In the genomic region with DNA sequence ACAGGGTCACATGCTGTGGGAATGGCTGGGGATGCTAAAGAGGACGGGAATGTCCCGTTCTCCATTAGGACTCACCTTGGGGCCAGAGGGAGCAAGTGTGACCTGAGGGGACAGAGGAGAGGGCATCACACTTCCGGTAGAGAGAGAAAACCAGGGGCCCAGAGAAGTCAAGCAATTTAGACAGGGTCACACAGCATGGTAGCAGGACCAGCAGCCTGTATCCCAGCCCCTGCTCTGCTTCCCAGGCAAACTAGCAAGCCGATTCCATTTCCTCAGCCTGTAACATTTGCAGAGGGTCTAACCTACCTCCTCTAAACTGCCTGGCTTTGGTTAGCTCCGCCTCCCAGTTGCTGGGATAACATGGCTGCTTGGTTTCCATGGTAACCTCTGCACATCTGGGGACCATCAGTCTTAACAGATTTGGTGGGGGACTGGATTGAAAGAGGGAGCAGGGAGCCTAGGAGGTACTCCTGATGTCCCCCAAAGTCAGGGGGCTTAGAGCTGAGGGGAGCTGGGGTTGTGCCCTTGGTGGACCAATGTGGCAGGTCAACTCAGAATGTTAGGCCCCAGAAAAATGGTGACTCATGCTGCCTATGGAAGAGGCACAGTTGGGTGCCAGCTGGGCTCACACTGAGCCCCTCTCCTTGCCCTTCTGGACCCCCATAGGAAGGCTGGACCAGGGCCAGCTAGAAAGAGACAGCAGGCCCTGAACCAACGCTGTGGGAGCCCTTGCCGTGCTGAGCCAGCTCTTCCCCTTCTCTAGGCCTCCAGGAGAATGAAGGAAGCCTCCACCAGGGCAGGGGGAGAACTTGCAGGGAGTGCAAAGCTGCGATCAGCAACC, we compare ENCODE assay signal across 3 cellular contexts.
TF ChIP-seq lines count a peak whose summit lies in the region.

No MANE protein-coding gene starts in this region.

TF ChIP-seq in SK-N-SH, 30 proteins besides CTCF, POLR2A, EP300 and RAD21:
- no peak for TF ChIP-seq TEAD4 (IDR thresholded peaks at IDR 0.05; ENCODE audit: borderline replicate concordance, insufficient read depth)
- TF ChIP-seq EZH2phosphoT487 (IDR thresholded peaks at IDR 0.05; ENCODE audit: borderline replicate concordance, low read depth) = no peak
- TF ChIP-seq USF1 (IDR thresholded peaks at IDR 0.05; ENCODE audit: borderline replicate concordance, low read depth) = no peak
- no peak for TF ChIP-seq POLR2AphosphoS5 (IDR thresholded peaks at IDR 0.05; ENCODE audit: low read depth, low read length)
- no peak for TF ChIP-seq TAF1 (IDR thresholded peaks at IDR 0.05; ENCODE audit: borderline replicate concordance, low read depth, low read length)
- no peak for TF ChIP-seq RXRA (IDR thresholded peaks at IDR 0.05; ENCODE audit: borderline replicate concordance, low read depth)
- TF ChIP-seq, protein P1, sequence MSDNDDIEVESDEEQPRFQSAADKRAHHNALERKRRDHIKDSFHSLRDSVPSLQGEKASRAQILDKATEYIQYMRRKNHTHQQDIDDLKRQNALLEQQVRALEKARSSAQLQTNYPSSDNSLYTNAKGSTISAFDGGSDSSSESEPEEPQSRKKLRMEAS (IDR thresholded peaks at IDR 0.05; ENCODE audit: low read depth) = no peak
- TF ChIP-seq SIN3A (IDR thresholded peaks at IDR 0.05; ENCODE audit: borderline replicate concordance, low read depth, low read length) = no peak
- no peak for TF ChIP-seq NFIC (IDR thresholded peaks at IDR 0.05; ENCODE audit: borderline replicate concordance)
TF ChIP-seq in SK-N-SH: peak in this region for 0.

TF ChIP-seq in SK-N-SH treated with all-trans-retinoic acid at 6 μM for 48 hours, 23 proteins besides CTCF, POLR2A, EP300 and RAD21:
- no peak for TF ChIP-seq ISL1 (CRISPR knock-in tag; IDR thresholded peaks at IDR 0.05)
- TF ChIP-seq CSDC2 (CRISPR knock-in tag; IDR thresholded peaks at IDR 0.05) = no peak
- TF ChIP-seq TCF4 (CRISPR knock-in tag; IDR thresholded peaks at IDR 0.05; ENCODE audit: borderline replicate concordance) = no peak
- TF ChIP-seq ZNF565 (CRISPR knock-in tag; conservative IDR thresholded peaks at IDR 0.05; ENCODE audit: low read depth) = no peak
- no peak for TF ChIP-seq TOX (CRISPR knock-in tag; IDR thresholded peaks at IDR 0.05; ENCODE audit: borderline replicate concordance)
- TF ChIP-seq, protein P2, sequence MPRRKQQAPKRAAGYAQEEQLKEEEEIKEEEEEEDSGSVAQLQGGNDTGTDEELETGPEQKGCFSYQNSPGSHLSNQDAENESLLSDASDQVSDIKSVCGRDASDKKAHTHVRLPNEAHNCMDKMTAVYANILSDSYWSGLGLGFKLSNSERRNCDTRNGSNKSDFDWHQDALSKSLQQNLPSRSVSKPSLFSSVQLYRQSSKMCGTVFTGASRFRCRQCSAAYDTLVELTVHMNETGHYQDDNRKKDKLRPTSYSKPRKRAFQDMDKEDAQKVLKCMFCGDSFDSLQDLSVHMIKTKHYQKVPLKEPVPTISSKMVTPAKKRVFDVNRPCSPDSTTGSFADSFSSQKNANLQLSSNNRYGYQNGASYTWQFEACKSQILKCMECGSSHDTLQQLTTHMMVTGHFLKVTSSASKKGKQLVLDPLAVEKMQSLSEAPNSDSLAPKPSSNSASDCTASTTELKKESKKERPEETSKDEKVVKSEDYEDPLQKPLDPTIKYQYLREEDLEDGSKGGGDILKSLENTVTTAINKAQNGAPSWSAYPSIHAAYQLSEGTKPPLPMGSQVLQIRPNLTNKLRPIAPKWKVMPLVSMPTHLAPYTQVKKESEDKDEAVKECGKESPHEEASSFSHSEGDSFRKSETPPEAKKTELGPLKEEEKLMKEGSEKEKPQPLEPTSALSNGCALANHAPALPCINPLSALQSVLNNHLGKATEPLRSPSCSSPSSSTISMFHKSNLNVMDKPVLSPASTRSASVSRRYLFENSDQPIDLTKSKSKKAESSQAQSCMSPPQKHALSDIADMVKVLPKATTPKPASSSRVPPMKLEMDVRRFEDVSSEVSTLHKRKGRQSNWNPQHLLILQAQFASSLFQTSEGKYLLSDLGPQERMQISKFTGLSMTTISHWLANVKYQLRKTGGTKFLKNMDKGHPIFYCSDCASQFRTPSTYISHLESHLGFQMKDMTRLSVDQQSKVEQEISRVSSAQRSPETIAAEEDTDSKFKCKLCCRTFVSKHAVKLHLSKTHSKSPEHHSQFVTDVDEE (CRISPR knock-in tag; IDR thresholded peaks at IDR 0.05) = no peak
- TF ChIP-seq ZC3H10 (CRISPR knock-in tag; IDR thresholded peaks at IDR 0.05) = no peak
- TF ChIP-seq ARNTL (CRISPR knock-in tag; IDR thresholded peaks at IDR 0.05; ENCODE audit: borderline replicate concordance, low read depth) = no peak
- TF ChIP-seq CSRNP3 (CRISPR knock-in tag; IDR thresholded peaks at IDR 0.05) = no peak
- no peak for TF ChIP-seq ESRRG (CRISPR knock-in tag; IDR thresholded peaks at IDR 0.05)
- TF ChIP-seq ZNF8 (CRISPR knock-in tag; IDR thresholded peaks at IDR 0.05) = no peak
- no peak for TF ChIP-seq POU6F1 (CRISPR knock-in tag; IDR thresholded peaks at IDR 0.05; ENCODE audit: borderline replicate concordance, low read depth)

TF ChIP-seq in K562, 482 proteins besides CTCF, POLR2A, EP300 and RAD21:
- TF ChIP-seq MAFG (tag; conservative IDR thresholded peaks at IDR 0.05) (no peak), SMARCA5 (IDR thresholded peaks at IDR 0.05) (peak; percentile 71; the same call in 1 of the 2 replicates), BRD9 (IDR thresholded peaks at IDR 0.05; ENCODE audit: low read depth, partially characterized antibody) (peak; percentile 89), NFIC (IDR thresholded peaks at IDR 0.05) (0 out of 2 replicates have a peak, but pooled peaks have one; percentile 14), ZNF239 (CRISPR knock-in tag; IDR thresholded peaks at IDR 0.05) (no peak), USF1 (CRISPR knock-in tag; IDR thresholded peaks at IDR 0.05) (0 out of 2 replicates have a peak, but pooled peaks have one; percentile 18), SIX5 (IDR thresholded peaks at IDR 0.05; ENCODE audit: borderline replicate concordance in 1 of 2, insufficient read depth in 1 of 2, low read depth in 1 of 2, low read length in 2 of 2) (no peak), BCOR (IDR thresholded peaks at IDR 0.05) (peak; percentile 85; the same call in 1 of the 2 replicates), ETV1 (tag; conservative IDR thresholded peaks at IDR 0.05; ENCODE audit: low read depth) (peak; percentile 19; the same call in 1 of the 2 replicates), RCOR1 (IDR thresholded peaks at IDR 0.05; ENCODE audit: borderline replicate concordance in 1 of 2, low read depth in 2 of 2, low read length in 2 of 2) (peak in 1 of 2 experiments; percentile 39; a peak in 1 of 4 replicates), HDAC2 (IDR thresholded peaks at IDR 0.05) (0 out of 2 replicates have a peak, but pooled peaks have one; percentile 43), ZNF589 (CRISPR knock-in tag; IDR thresholded peaks at IDR 0.05; ENCODE audit: low read depth) (no peak), SAFB2 (IDR thresholded peaks at IDR 0.05; ENCODE audit: borderline replicate concordance, low read depth, low read length, severe bottlenecking) (no peak), RB1 (IDR thresholded peaks at IDR 0.05; ENCODE audit: low read depth) (no peak), ZFP36 (IDR thresholded peaks at IDR 0.05; ENCODE audit: low read depth, low read length, partially characterized antibody) (peak; percentile 80), YY1 (IDR thresholded peaks at IDR 0.05; ENCODE audit: borderline replicate concordance in 1 of 3, control insufficient read depth in 1 of 3, extremely low read depth in 1 of 3, insufficient read depth in 3 of 3, insufficient read length in 1 of 3, insufficient replicate concordance in 2 of 3, low read depth in 1 of 3, low read length in 2 of 3) (peak in 2 of 3 experiments; percentile 27 to 40), KDM1A (IDR thresholded peaks at IDR 0.05) (peak; percentile 64 to 76), SAP30 (IDR thresholded peaks at IDR 0.05; ENCODE audit: borderline replicate concordance, insufficient read depth, low read depth, low read length, poor library complexity, severe bottlenecking) (no peak), RFX1 (IDR thresholded peaks at IDR 0.05) (peak; percentile 95), E2F3 (CRISPR knock-in tag; IDR thresholded peaks at IDR 0.05) (no peak), U2AF1 (optimal IDR thresholded peaks at IDR 0.05; ENCODE audit: low read depth, low read length) (no peak), RBM25 (IDR thresholded peaks at IDR 0.05; ENCODE audit: low read depth, low read length, severe bottlenecking) (peak; percentile 91)
- TF ChIP-seq, protein P3, sequence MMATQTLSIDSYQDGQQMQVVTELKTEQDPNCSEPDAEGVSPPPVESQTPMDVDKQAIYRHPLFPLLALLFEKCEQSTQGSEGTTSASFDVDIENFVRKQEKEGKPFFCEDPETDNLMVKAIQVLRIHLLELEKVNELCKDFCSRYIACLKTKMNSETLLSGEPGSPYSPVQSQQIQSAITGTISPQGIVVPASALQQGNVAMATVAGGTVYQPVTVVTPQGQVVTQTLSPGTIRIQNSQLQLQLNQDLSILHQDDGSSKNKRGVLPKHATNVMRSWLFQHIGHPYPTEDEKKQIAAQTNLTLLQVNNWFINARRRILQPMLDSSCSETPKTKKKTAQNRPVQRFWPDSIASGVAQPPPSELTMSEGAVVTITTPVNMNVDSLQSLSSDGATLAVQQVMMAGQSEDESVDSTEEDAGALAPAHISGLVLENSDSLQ (IDR thresholded peaks at IDR 0.05) = no peak
